In the genomic region with DNA sequence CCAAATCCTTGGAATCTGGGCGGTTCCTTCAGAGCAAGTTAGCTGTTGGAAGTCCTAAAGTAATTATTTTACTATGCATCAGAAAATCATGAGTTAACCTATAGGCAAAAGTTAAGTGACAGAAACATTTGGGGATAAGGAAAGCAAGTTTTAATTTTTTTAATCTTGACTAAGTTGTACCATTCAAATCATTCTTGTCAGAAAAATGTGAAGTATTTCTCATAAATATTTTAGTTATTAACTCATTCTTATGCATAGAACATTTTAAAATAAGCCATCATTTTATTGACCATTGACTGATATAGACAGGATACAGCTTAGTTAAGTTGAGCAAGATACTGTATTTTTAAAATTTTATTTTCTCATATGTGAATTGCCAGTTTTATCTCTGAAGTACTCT, we compare ENCODE assay signal across 21 cellular contexts.
"Had no signal": no experiment of that assay in that cellular context is flagged by ENCODE, and none has a peak within 500 bp of the region (broad histone marks: within the 10 kb centered on the region; RNA-seq: fewer than 3 reads in every experiment).

No MANE protein-coding gene starts in this region.

- ATAC-seq: activated CD8-positive, alpha-beta T cell treated with anti-CD3 and anti-CD28 coated beads for 36 hours; activated naive CD8-positive, alpha-beta T cell treated with anti-CD3 and anti-CD28 coated beads, Interleukin-2, amount 50 U/mL, for 24 hours; left lung; mucosa of descending colon; natural killer cell treated with Interleukin-12 subunit alpha and Interleukin-12 subunit beta and Interleukin-15 and Interleukin-18, amount 100 ng/mL, for 72 hours; right cardiac atrium had no signal

- H3K4me3 ChIP-seq: esophagus squamous epithelium, left lung, lung, mucosa of descending colon, thoracic aorta had no signal

- H3K4me1 ChIP-seq: left lung had no signal

- H3K27ac ChIP-seq: left lung, thoracic aorta had no signal

- H3K9me3 ChIP-seq: esophagus squamous epithelium, left lung, mucosa of descending colon, thoracic aorta had no signal

- FAIRE-seq: urothelium cell line had no signal

- DNase-seq: activated CD4-positive, alpha-beta T cell treated with anti-CD3 and anti-CD28 coated beads for 1 hour; activated CD4-positive, alpha-beta T cell treated with anti-CD3 and anti-CD28 coated beads, Interleukin-2, amount 10 ng/mL, durations not matched to agents 7 days and 5 days; activated CD8-positive, alpha-beta T cell treated with anti-CD3 and anti-CD28 coated beads for 36 hours; activated naive CD8-positive, alpha-beta T cell treated with anti-CD3 and anti-CD28 coated beads, Interleukin-2, amount 50 U/mL, for 24 hours; activated T-cell treated with anti-CD3 and anti-CD28 coated beads, Interleukin-2, amount 50 U/mL, for 48 hours; amygdala; caudate nucleus; effector CD4-positive, alpha-beta T cell; esophagus squamous epithelium; foreskin melanocyte; left lung; mucosa of descending colon; posterior cingulate gyrus; right cardiac atrium; stimulated activated CD4-positive, alpha-beta T cell treated with anti-CD3 and anti-CD28 coated beads, Interleukin-2, amount 100 ng/mL, for 48 hours; T-helper 9 cell; trophoblast cell had no signal
